Comparison of ENCODE assay signal across 8 cellular contexts in genomic region chr2:181891966-181892794, GRCh38. TPM values are rescaled to one million over a fixed set of nuclear protein-coding genes. Genes with fewer than 3 reads are reported as not detected.
A peak's percentile ranks its signal among the peaks of the same experiment; 100 is the strongest.
DNase-seq lines count a peak whose midpoint lies in the region; ATAC-seq lines count a peak whose summit lies in the region.

No MANE protein-coding gene starts in this region.

- peak overlapping the region; percentile 85 for H3K4me3 ChIP-seq in BLaER1
- peak overlapping the region; percentile 76 for H3K4me3 ChIP-seq in ectodermal cell (ENCODE audit: insufficient read depth, low read depth, low read length)

- DNase-seq in NCI-H524 treated with DMSO at 0.1 percent for 48 hours (lab: John Stamatoyannopoulos, UW) (peak; percentile 12), memory B cell (ENCODE audit: low spot score in 2 of 2) (peak; percentile 43 to 57)
- DNase-seq in activated CD4-positive, alpha-beta memory T cell treated with anti-CD3 and anti-CD28 coated beads for 36 hours: peak; percentile 68
- DNase-seq in stimulated activated CD8-positive, alpha-beta memory T cell treated with anti-CD3 and anti-CD28 coated beads, Interleukin-15, amount 100 ng/mL, for 24 hours (ENCODE audit: low read depth): peak; percentile 22

- peak overlapping the region; percentile 89 for H3K9ac ChIP-seq in BLaER1

- peak overlapping the region; percentile 96 for H3K4me3 Mint-ChIP-seq in activated CD4-positive, alpha-beta memory T cell treated with anti-CD3 and anti-CD28 coated beads for 36 hours
- peak overlapping the region; percentile 91 for H3K4me3 Mint-ChIP-seq in memory B cell

- H3K4me1 Mint-ChIP-seq in activated CD4-positive, alpha-beta memory T cell treated with anti-CD3 and anti-CD28 coated beads for 36 hours (ENCODE audit: low read depth): peaks cover 23% of the 10 kb centered on the region
- peaks cover 16% of the 10 kb centered on the region for H3K4me1 Mint-ChIP-seq in memory B cell

- peak overlapping the region; percentile 77 for H3K27ac Mint-ChIP-seq in activated CD4-positive, alpha-beta memory T cell treated with anti-CD3 and anti-CD28 coated beads for 36 hours
- H3K27ac Mint-ChIP-seq in memory B cell: peak overlapping the region; percentile 87

- CTCF ChIA-PET in activated CD4-positive, alpha-beta memory T cell treated with anti-CD3 and anti-CD28 coated beads for 36 hours (lab: Charles Lee): interaction anchor here (0.6 to 2.1 kb wide), 6 partner anchors 9 to 154 kb away, joined by 3 to 13 read pairs (median 4); no protein-coding TSS in a partner anchor

- H3K27ac ChIP-seq in BLaER1: peak overlapping the region; percentile 92
- H3K27ac ChIP-seq in ectodermal cell (ENCODE audit: insufficient read depth, low read depth, low read length, poor library complexity, severe bottlenecking): peak overlapping the region; percentile 70

- no peaks in the 10 kb centered on the region for H3K27me3 ChIP-seq in BLaER1
- peaks cover 28% of the 10 kb centered on the region for H3K27me3 ChIP-seq in ectodermal cell (ENCODE audit: control insufficient read depth, insufficient read depth, low read length, poor library complexity, severe bottlenecking)

- H3K27me3 Mint-ChIP-seq in activated CD4-positive, alpha-beta memory T cell treated with anti-CD3 and anti-CD28 coated beads for 36 hours: peaks cover 7% of the 10 kb centered on the region
- peaks cover 1% of the 10 kb centered on the region for H3K27me3 Mint-ChIP-seq in memory B cell

- H3K9me3 ChIP-seq in BLaER1 (no peaks in the 10 kb centered on the region), ectodermal cell (ENCODE audit: control insufficient read depth, low read length) (no peaks in the 10 kb centered on the region)

- peak overlapping the region; percentile 73 for H3K4me2 ChIP-seq in BLaER1

- ATAC-seq in GM19025 (IDR thresholded peaks at IDR 0.05; ENCODE audit: low read depth, unreplicated experiment) (peak; percentile 33), HG03196 (IDR thresholded peaks at IDR 0.05; ENCODE audit: unreplicated experiment) (peak; percentile 47), memory B cell (ENCODE audit: low read depth) (peak; percentile 61)

- H3K36me3 Mint-ChIP-seq in activated CD4-positive, alpha-beta memory T cell treated with anti-CD3 and anti-CD28 coated beads for 36 hours: peaks cover 10% of the 10 kb centered on the region
- H3K36me3 Mint-ChIP-seq in memory B cell: no peaks in the 10 kb centered on the region

- peaks cover 35% of the 10 kb centered on the region for H4K20me1 ChIP-seq in BLaER1

- H3K9me3 Mint-ChIP-seq in activated CD4-positive, alpha-beta memory T cell treated with anti-CD3 and anti-CD28 coated beads for 36 hours: no peaks in the 10 kb centered on the region
- no peaks in the 10 kb centered on the region for H3K9me3 Mint-ChIP-seq in memory B cell

- H3K4me1 ChIP-seq in BLaER1 (peaks cover 33% of the 10 kb centered on the region), ectodermal cell (ENCODE audit: control insufficient read depth, insufficient read depth, low read length) (no peaks in the 10 kb centered on the region)

- intact Hi-C loops in activated CD4-positive, alpha-beta memory T cell treated with anti-CD3 and anti-CD28 coated beads for 36 hours (cut with micrococcal nuclease): loop anchor here (1.0 to 10.0 kb wide), 9 partner anchors 15 to 1885 kb away; partner anchors contain the start of genes CWC22, DNAJC10, ITGA4 and UBE2E3

- POLR2A ChIA-PET in activated CD4-positive, alpha-beta memory T cell treated with anti-CD3 and anti-CD28 coated beads for 36 hours (lab: Charles Lee): interaction anchor here (1.1 kb wide), 1 partner anchor 15 kb away, joined by 6 read pairs; no protein-coding TSS in a partner anchor

- 0 to 1% methylated on average over 83 of the region's 83 CpGs for WGBS in ectodermal cell, 2 experiments

- H3K36me3 ChIP-seq in BLaER1 (peaks cover 11% of the 10 kb centered on the region; the same call in 1 of the 2 replicates), ectodermal cell (ENCODE audit: control insufficient read depth, insufficient read depth, low read length) (no peaks in the 10 kb centered on the region)

RNA-seq across cellular contexts. Expression of gene ITPRID2, which starts 0.7 kb away (rescaled TPM):
- total RNA-seq in activated CD4-positive, alpha-beta memory T cell treated with anti-CD3 and anti-CD28 coated beads for 36 hours: 10 to 100 TPM; 38.0 to 39.2 TPM
- polyA plus RNA-seq in ectodermal cell (2013, experiment 1 of 4): 17.4 TPM
- 15.6 TPM for polyA plus RNA-seq in ectodermal cell (2013, experiment 2 of 4)
- 14.1 TPM for polyA plus RNA-seq in ectodermal cell (2013, experiment 3 of 4)
- 20.3 TPM for polyA plus RNA-seq in ectodermal cell (2013, experiment 4 of 4)

Comparison
In these comparisons a context has a peak if more than half of its experiments do, and no peak if none do; other contexts are left out.
1. Peak in every context shown above with its lines: DNase-seq, ATAC-seq, H3K4me3 ChIP-seq and H3K27ac ChIP-seq.
2. DNase-seq: peak in every context shown above with its lines; median percentile 68 in activated CD4-positive, alpha-beta memory T cell treated with anti-CD3 and anti-CD28 coated beads for 36 hours; 50 in memory B cell; 22 in stimulated activated CD8-positive, alpha-beta memory T cell treated with anti-CD3 and anti-CD28 coated beads, Interleukin-15, amount 100 ng/mL, for 24 hours; 12 in NCI-H524 treated with DMSO at 0.1 percent for 48 hours.